Comparison of ENCODE assay signal across 8 cellular contexts in genomic region chr11:64284048-64284961, GRCh38. TPM values are rescaled to one million over a fixed set of nuclear protein-coding genes. Genes with fewer than 3 reads are reported as not detected.
DNase-seq lines count a peak whose midpoint lies in the region; ATAC-seq and TF ChIP-seq lines count a peak whose summit lies in the region.

TSS of gene BAD (minus strand) at chr11:64284665. CDS start at chr11:64284368, 297 bp downstream.

- peak within 1 kb of the TSS; percentile 67 for H3K9ac ChIP-seq in iPS-20b (ENCODE audit: low read depth, low read length)
- peak within 1 kb of the TSS; percentile 93 to 96 (median 96) for H3K9ac ChIP-seq in skeletal muscle tissue (ENCODE audit: low read depth in 1 of 3, low read length in 3 of 3)

- H3K36me3 ChIP-seq in WERI-Rb-1 = peaks cover 30% of the 10 kb centered on the region
- no peaks in the 10 kb centered on the region for H3K36me3 ChIP-seq in breast epithelium
- H3K36me3 ChIP-seq in iPS-20b (ENCODE audit: insufficient read depth, low read depth, low read length) = no peaks in the 10 kb centered on the region
- H3K36me3 ChIP-seq in skeletal muscle tissue (ENCODE audit: control insufficient read depth in 3 of 3, insufficient read depth in 3 of 3, low read length in 3 of 3) = peaks cover under 1 to 6% (median 6%) of the 10 kb centered on the region in 3 donors

- H3K27ac ChIP-seq in WERI-Rb-1 (peak within 1 kb of the TSS; percentile 91), breast epithelium (peak within 1 kb of the TSS; percentile 93 to 98), iPS-20b (ENCODE audit: low read length) (no peak within 1 kb of the TSS), skeletal muscle tissue (ENCODE audit: low read depth, low read length) (peak within 1 kb of the TSS; percentile 87)

- no peaks in the 10 kb centered on the region for H3K9me3 ChIP-seq in WERI-Rb-1 (ENCODE audit: severe bottlenecking)
- no peaks in the 10 kb centered on the region for H3K9me3 ChIP-seq in breast epithelium
- H3K9me3 ChIP-seq in iPS-20b (ENCODE audit: insufficient read depth, low read depth, low read length) = no peaks in the 10 kb centered on the region
- no peaks in the 10 kb centered on the region for H3K9me3 ChIP-seq in skeletal muscle tissue (ENCODE audit: control insufficient read depth in 3 of 3, low read length in 3 of 3)

- H3K4me1 ChIP-seq in breast epithelium (peaks cover 3 to 21% of the 10 kb centered on the region in 2 donors), iPS-20b (ENCODE audit: insufficient read depth, low read length) (no peaks in the 10 kb centered on the region), skeletal muscle tissue (ENCODE audit: control insufficient read depth in 3 of 3, insufficient read depth in 3 of 3, low read length in 3 of 3) (peaks cover 27 to 35% (median 31%) of the 10 kb centered on the region in 3 donors)

- H3K27me3 ChIP-seq in WERI-Rb-1 (ENCODE audit: insufficient read depth, low read depth, severe bottlenecking) = no peaks in the 10 kb centered on the region
- H3K27me3 ChIP-seq in breast epithelium = no peaks in the 10 kb centered on the region
- peaks cover 16% of the 10 kb centered on the region for H3K27me3 ChIP-seq in iPS-20b (ENCODE audit: insufficient read depth, low read length)
- no peaks in the 10 kb centered on the region for H3K27me3 ChIP-seq in skeletal muscle tissue (ENCODE audit: control insufficient read depth in 3 of 3, insufficient read depth in 3 of 3, low read length in 3 of 3)

- no peak for DNase-seq in AG04449 (ENCODE audit: low read depth, low spot score)
- peak; percentile 95 for DNase-seq in NCI-H2227 (lab: John Stamatoyannopoulos, UW; ENCODE audit: unreplicated experiment)
- DNase-seq in WERI-Rb-1 = peak; percentile 95
- DNase-seq in breast epithelium (ENCODE audit: low spot score in 2 of 2) = peak; percentile 95 to 96

- POLR2A ChIA-PET in AG04449 (lab: Yijun Ruan, JAX) = interaction anchor here (0.9 to 2.2 kb wide), 5 partner anchors 12 to 16 kb away, joined by 3 to 9 read pairs (median 7); no protein-coding TSS in a partner anchor

- peak within 1 kb of the TSS; percentile 73 for H3K4me3 ChIP-seq in AG04449 (ENCODE audit: low read depth, low read length)
- H3K4me3 ChIP-seq in WERI-Rb-1 (ENCODE audit: low read depth, low read length) = peak within 1 kb of the TSS; percentile 96
- H3K4me3 ChIP-seq in breast epithelium = peak within 1 kb of the TSS; percentile 84 to 91 (median 91)
- peak within 1 kb of the TSS; percentile 82 for H3K4me3 ChIP-seq in iPS-20b (ENCODE audit: low read length)
- peak within 1 kb of the TSS; percentile 87 to 91 (median 91) for H3K4me3 ChIP-seq in skeletal muscle tissue (ENCODE audit: low read length in 3 of 3)

- peak; percentile 12 for TF ChIP-seq POLR2A in breast epithelium (IDR thresholded peaks at IDR 0.05)

- peak; percentile 77 for ATAC-seq in GM18907 (IDR thresholded peaks at IDR 0.05; ENCODE audit: unreplicated experiment)
- ATAC-seq in HG03139 (IDR thresholded peaks at IDR 0.05; ENCODE audit: unreplicated experiment) = peak; percentile 60

- intact Hi-C loops in breast epithelium (cut with DNase I; ENCODE audit: low total_unique reads) = no loop called here

- CTCF ChIA-PET in AG04449 (lab: Yijun Ruan, JAX) = interaction anchor here (0.9 to 10.7 kb wide), 8 partner anchors 10 to 404 kb away, joined by 3 to 166 read pairs (median 8); partner anchors contain the start of genes CATSPERZ and ESRRA

- TF ChIP-seq CTCF in AG04449 (IDR thresholded peaks at IDR 0.05; ENCODE audit: insufficient read depth, low read length, missing control alignments) (no peak), WERI-Rb-1 (IDR thresholded peaks at IDR 0.05; ENCODE audit: low read depth, low read length) (no peak), breast epithelium (IDR thresholded peaks at IDR 0.05) (no peak)

RNA-seq across cellular contexts. Expression of gene BAD, which starts in this region (rescaled TPM):
- total RNA-seq in breast epithelium = 100 to 1,000 TPM in 1 of 3 donors, 10 to 100 TPM in 2; 80.3 to 107 (median 87.5) TPM
- 23.5 TPM for total RNA-seq in skeletal muscle tissue
